1 cellular context compared by ENCODE assay signal in genomic region chr1:12465126-12465525, GRCh38.
TF ChIP-seq lines count a peak whose summit lies in the region.

No MANE protein-coding gene starts in this region.

TF ChIP-seq in SK-N-SH treated with all-trans-retinoic acid at 6 μM for 48 hours, 23 proteins besides CTCF, POLR2A, EP300 and RAD21 (continued from another document):
- TF ChIP-seq ZNF565 (CRISPR knock-in tag; conservative IDR thresholded peaks at IDR 0.05; ENCODE audit: low read depth) (no peak), GLIS3 (CRISPR knock-in tag; IDR thresholded peaks at IDR 0.05) (no peak), ZFP3 (CRISPR knock-in tag; IDR thresholded peaks at IDR 0.05) (no peak), ZC3H10 (CRISPR knock-in tag; IDR thresholded peaks at IDR 0.05) (no peak)
